Comparison of ENCODE assay signal across 1 cellular context in the genomic region with DNA sequence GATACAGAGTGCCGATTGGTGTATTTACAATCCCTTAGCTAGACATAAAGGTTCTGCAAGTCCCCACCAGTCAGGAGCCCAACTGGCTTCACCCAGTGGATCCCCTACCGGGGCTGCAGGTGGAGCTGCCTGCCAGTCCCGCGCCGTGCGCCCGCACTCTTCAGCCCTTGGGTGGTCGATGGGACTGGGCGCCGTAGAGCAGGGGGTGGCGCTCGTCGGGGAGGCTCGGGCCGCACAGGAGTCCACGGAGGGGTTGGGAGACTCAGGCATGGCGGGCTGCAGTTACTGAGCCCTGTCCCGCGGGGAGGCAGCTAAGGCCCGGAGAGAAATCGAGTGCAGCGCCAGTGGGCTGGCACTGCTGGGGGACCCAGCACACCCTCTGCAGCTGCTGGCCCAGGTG.
DNase-seq lines count a peak whose midpoint lies in the region; TF ChIP-seq lines count a peak whose summit lies in the region.
"Not testable (repeated sequence)": the region's sequence is repeated elsewhere in the genome, so short reads cannot be mapped to it uniquely, and the experiment has no call there.

No MANE protein-coding gene starts in this region.

- not testable (repeated sequence) for H3K36me3 ChIP-seq in testis (ENCODE audit: low read depth, missing control alignments)

- 64 to 82% methylated on average over 2 to 22 of the region's 22 CpGs for WGBS in testis, 2 donors

- H3K4me3 ChIP-seq in testis = peak overlapping the region in 1 of 2 donors; percentile 23

- TF ChIP-seq CTCF in testis (IDR thresholded peaks at IDR 0.05) = not testable (repeated sequence)

- not testable (repeated sequence) for H3K4me1 ChIP-seq in testis

- intact Hi-C loops in testis (cut with DNase I; ENCODE audit: low total_unique reads) = not testable (repeated sequence)

- H3K27me3 ChIP-seq in testis = not testable (repeated sequence)

- not testable (repeated sequence) for H3K9me3 ChIP-seq in testis

- H3K27ac ChIP-seq in testis = not testable (repeated sequence)

- TF ChIP-seq POLR2A in testis (IDR thresholded peaks at IDR 0.05) = not testable (repeated sequence)

- DNase-seq in testis = peak; percentile 24
